8 cellular contexts compared by ENCODE assay signal in the genomic region with DNA sequence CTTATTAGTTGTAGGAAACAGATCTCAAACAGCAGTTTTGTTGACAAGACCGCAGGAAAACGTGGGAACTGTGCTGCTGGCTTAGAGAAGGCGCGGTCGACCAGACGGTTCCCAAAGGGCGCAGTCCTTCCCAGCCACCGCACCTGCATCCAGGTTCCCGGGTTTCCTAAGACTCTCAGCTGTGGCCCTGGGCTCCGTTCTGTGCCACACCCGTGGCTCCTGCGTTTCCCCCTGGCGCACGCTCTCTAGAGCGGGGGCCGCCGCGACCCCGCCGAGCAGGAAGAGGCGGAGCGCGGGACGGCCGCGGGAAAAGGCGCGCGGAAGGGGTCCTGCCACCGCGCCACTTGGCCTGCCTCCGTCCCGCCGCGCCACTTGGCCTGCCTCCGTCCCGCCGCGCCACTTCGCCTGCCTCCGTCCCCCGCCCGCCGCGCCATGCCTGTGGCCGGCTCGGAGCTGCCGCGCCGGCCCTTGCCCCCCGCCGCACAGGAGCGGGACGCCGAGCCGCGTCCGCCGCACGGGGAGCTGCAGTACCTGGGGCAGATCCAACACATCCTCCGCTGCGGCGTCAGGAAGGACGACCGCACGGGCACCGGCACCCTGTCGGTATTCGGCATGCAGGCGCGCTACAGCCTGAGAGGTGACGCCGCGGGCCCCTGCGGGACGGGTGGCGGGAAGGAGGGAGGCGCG. TPM values are rescaled to one million over a fixed set of nuclear protein-coding genes. Genes with fewer than 3 reads are reported as not detected.
DNase-seq lines count a peak whose midpoint lies in the region; ATAC-seq, FAIRE-seq and TF ChIP-seq lines count a peak whose summit lies in the region.

A gene (plus strand): TSS at position 343 of the 687 bp plus-strand sequence. CDS start 90 bp downstream, at position 433.

- POLR2A ChIA-PET in activated CD4-positive, alpha-beta T cell treated with anti-CD3 and anti-CD28 coated beads, Interleukin-2, amount 10 ng/mL, durations not matched to agents 7 days and 5 days (lab: Charles Lee) = interaction anchor here (0.6 kb wide), 1 partner anchor 141 kb away, joined by 3 read pairs; no protein-coding TSS in a partner anchor
- POLR2A ChIA-PET in endothelial cell of umbilical vein (lab: Charles Lee) = no interaction called here

- peak; percentile 72 for TF ChIP-seq POLR2A in endothelial cell of umbilical vein (IDR thresholded peaks at IDR 0.05; ENCODE audit: low read depth, low read length)

- DNase-seq in Calu3 (peak; percentile 81), NCI-H446 (lab: John Stamatoyannopoulos, UW) (peak; percentile 49 to 77), endothelial cell of umbilical vein (ENCODE audit: low read depth, low spot score) (peak; percentile 58), thoracic aorta (ENCODE audit: low spot score) (no peak)
- DNase-seq in activated CD4-positive, alpha-beta T cell treated with anti-CD3 and anti-CD28 coated beads, Interleukin-2, amount 10 ng/mL, durations not matched to agents 7 days and 5 days = peak; percentile 58

- peak within 1 kb of the TSS; percentile 73 for H3K9ac ChIP-seq in endothelial cell of umbilical vein (replicated peaks; ENCODE audit: extremely low read depth, insufficient read depth, low read length)
- H3K9ac ChIP-seq in mucosa of stomach (ENCODE audit: low read length) = peak within 1 kb of the TSS; percentile 61

- H3K4me1 ChIP-seq in endothelial cell of umbilical vein (ENCODE audit: control insufficient read depth, extremely low read depth, insufficient read depth, low read length) (peaks cover 10% of the 10 kb centered on the region), mucosa of stomach (ENCODE audit: control insufficient read depth, insufficient read depth, low read length) (peaks cover 4% of the 10 kb centered on the region), thoracic aorta (ENCODE audit: control insufficient read depth in 1 of 2, low read depth in 2 of 2) (peaks cover 0 to 10% of the 10 kb centered on the region in 2 donors)

- no peaks in the 10 kb centered on the region for H3K27me3 Mint-ChIP-seq in Calu3 (ENCODE audit: unreplicated experiment)
- no peaks in the 10 kb centered on the region for H3K27me3 Mint-ChIP-seq in activated CD4-positive, alpha-beta T cell treated with anti-CD3 and anti-CD28 coated beads, Interleukin-2, amount 10 ng/mL, durations not matched to agents 7 days and 5 days

- H3K27ac ChIP-seq in endothelial cell of umbilical vein (ENCODE audit: insufficient read depth, low read depth, low read length) = peak within 1 kb of the TSS; percentile 46
- peak within 1 kb of the TSS in 1 of 2 donors; percentile 15 for H3K27ac ChIP-seq in thoracic aorta

- H3K27me3 ChIP-seq in endothelial cell of umbilical vein (ENCODE audit: control insufficient read depth in 2 of 2, insufficient read depth in 2 of 2, low read length in 2 of 2) (no peaks in the 10 kb centered on the region), mucosa of stomach (ENCODE audit: control insufficient read depth, insufficient read depth, low read length) (no peaks in the 10 kb centered on the region), thoracic aorta (replicated peaks; ENCODE audit: insufficient read depth) (no peaks in the 10 kb centered on the region)

- H3K36me3 Mint-ChIP-seq in Calu3 (ENCODE audit: insufficient read depth, unreplicated experiment) = peaks cover 42% of the 10 kb centered on the region
- peaks cover 46% of the 10 kb centered on the region for H3K36me3 Mint-ChIP-seq in activated CD4-positive, alpha-beta T cell treated with anti-CD3 and anti-CD28 coated beads, Interleukin-2, amount 10 ng/mL, durations not matched to agents 7 days and 5 days (ENCODE audit: low read depth)

- no peaks in the 10 kb centered on the region for H3K9me1 ChIP-seq in endothelial cell of umbilical vein (replicated peaks; ENCODE audit: control insufficient read depth, extremely low read depth, insufficient read depth, low read length)

- dilution Hi-C loops in endothelial cell of umbilical vein (cut with MboI; ENCODE audit: extremely low pct_ligation_motif_present, low sequenced_read_pairs) = no loop called here

- peak; percentile 54 for FAIRE-seq in endothelial cell of umbilical vein (lab: Jason Lieb, UNC)

- intact Hi-C loops in Calu3 (cut with micrococcal nuclease; ENCODE audit: unreplicated experiment) = no loop called here
- intact Hi-C loops in endothelial cell of umbilical vein (cut with micrococcal nuclease) = loop anchor here (1.0 to 10.0 kb wide), 2 partner anchors 33 to 177 kb away; no protein-coding TSS in a partner anchor

- ATAC-seq in GM19438 (IDR thresholded peaks at IDR 0.05; ENCODE audit: low read depth, unreplicated experiment) (peak; percentile 50), HG03469 (IDR thresholded peaks at IDR 0.05; ENCODE audit: unreplicated experiment) (peak; percentile 37), thoracic aorta (ENCODE audit: insufficient number of reproducible peaks, low FRiP score, low read depth) (no peak)

- H3K79me2 ChIP-seq in endothelial cell of umbilical vein (ENCODE audit: control insufficient read depth, insufficient read depth, low read length) = peaks cover 39% of the 10 kb centered on the region

- CTCF ChIA-PET in Calu3 (lab: Charles Lee) = interaction anchor here (1.1 to 1.6 kb wide), 4 partner anchors 16 to 173 kb away, joined by 3 to 5 read pairs (median 4); a partner anchor contains a TSS
- CTCF ChIA-PET in activated CD4-positive, alpha-beta T cell treated with anti-CD3 and anti-CD28 coated beads, Interleukin-2, amount 10 ng/mL, durations not matched to agents 7 days and 5 days (lab: Charles Lee) = interaction anchor here (1.0 to 2.6 kb wide), 11 partner anchors 8 to 184 kb away, joined by 3 to 10 read pairs (median 5); a partner anchor contains a TSS
- CTCF ChIA-PET in endothelial cell of umbilical vein (lab: Charles Lee) = interaction anchor here (1.0 to 2.8 kb wide), 10 partner anchors 13 to 390 kb away, joined by 3 to 16 read pairs (median 6); a partner anchor contains a TSS

- H3K4me3 Mint-ChIP-seq in Calu3 (ENCODE audit: low read depth, unreplicated experiment) = peak within 1 kb of the TSS; percentile 78
- H3K4me3 Mint-ChIP-seq in activated CD4-positive, alpha-beta T cell treated with anti-CD3 and anti-CD28 coated beads, Interleukin-2, amount 10 ng/mL, durations not matched to agents 7 days and 5 days = peak within 1 kb of the TSS; percentile 97

- no peak for TF ChIP-seq CTCF in Calu3 (IDR thresholded peaks at IDR 0.05; ENCODE audit: unreplicated experiment)
- no peak for TF ChIP-seq CTCF in endothelial cell of umbilical vein (IDR thresholded peaks at IDR 0.05; ENCODE audit: extremely low read depth in 1 of 2, insufficient read depth in 1 of 2, low read depth in 1 of 2, low read length in 2 of 2)
- TF ChIP-seq CTCF in thoracic aorta (IDR thresholded peaks at IDR 0.05) = no peak

- H2AFZ ChIP-seq in endothelial cell of umbilical vein (ENCODE audit: low read depth, low read length) = peak within 1 kb of the TSS; percentile 88

- H3K9me3 ChIP-seq in endothelial cell of umbilical vein (replicated peaks; ENCODE audit: control insufficient read depth, insufficient read depth, low read length) = no peaks in the 10 kb centered on the region
- no peaks in the 10 kb centered on the region for H3K9me3 ChIP-seq in mucosa of stomach (ENCODE audit: control insufficient read depth, low read length)
- H3K9me3 ChIP-seq in thoracic aorta = no peaks in the 10 kb centered on the region

- H3K4me2 ChIP-seq in endothelial cell of umbilical vein (ENCODE audit: insufficient read depth, low read length) = peak within 1 kb of the TSS; percentile 89

- peak within 1 kb of the TSS; percentile 69 for H3K27ac Mint-ChIP-seq in Calu3 (ENCODE audit: unreplicated experiment)
- H3K27ac Mint-ChIP-seq in activated CD4-positive, alpha-beta T cell treated with anti-CD3 and anti-CD28 coated beads, Interleukin-2, amount 10 ng/mL, durations not matched to agents 7 days and 5 days = peak within 1 kb of the TSS; percentile 95

- H3K9me3 Mint-ChIP-seq in Calu3 (ENCODE audit: low read depth, unreplicated experiment) = peaks cover 3% of the 10 kb centered on the region
- H3K9me3 Mint-ChIP-seq in activated CD4-positive, alpha-beta T cell treated with anti-CD3 and anti-CD28 coated beads, Interleukin-2, amount 10 ng/mL, durations not matched to agents 7 days and 5 days = peaks cover 9% of the 10 kb centered on the region

- peaks cover 0 to 13% of the 10 kb centered on the region in 2 experiments for H3K36me3 ChIP-seq in endothelial cell of umbilical vein (ENCODE audit: control insufficient read depth in 2 of 2, extremely low read depth in 1 of 2, insufficient read depth in 2 of 2, low read length in 2 of 2)
- H3K36me3 ChIP-seq in mucosa of stomach (ENCODE audit: control insufficient read depth, insufficient read depth, low read length) = no peaks in the 10 kb centered on the region
- H3K36me3 ChIP-seq in thoracic aorta = no peaks in the 10 kb centered on the region

- peaks cover 9% of the 10 kb centered on the region for H3K4me1 Mint-ChIP-seq in Calu3 (ENCODE audit: low read depth, unreplicated experiment)
- peaks cover 53% of the 10 kb centered on the region for H3K4me1 Mint-ChIP-seq in activated CD4-positive, alpha-beta T cell treated with anti-CD3 and anti-CD28 coated beads, Interleukin-2, amount 10 ng/mL, durations not matched to agents 7 days and 5 days

- BruUV-seq in Calu3 (replicated peaks; lab: Mats Ljungman, UMichigan) (no TSS peak), endothelial cell of umbilical vein (replicated peaks; lab: Mats Ljungman, UMichigan) (no TSS peak)

- no peaks in the 10 kb centered on the region for H4K20me1 ChIP-seq in endothelial cell of umbilical vein (replicated peaks; ENCODE audit: control insufficient read depth, extremely low read depth, insufficient read depth, low read length)

- H3K4me3 ChIP-seq in endothelial cell of umbilical vein (replicated peaks in 1 of 3; ENCODE audit: insufficient read depth in 1 of 3, low read depth in 1 of 3, low read length in 3 of 3) (peak within 1 kb of the TSS; percentile 70 to 88 (median 82)), mucosa of stomach (ENCODE audit: low read length) (peak within 1 kb of the TSS; percentile 60), thoracic aorta (peak within 1 kb of the TSS; percentile 90)

TF ChIP-seq in endothelial cell of umbilical vein, 7 proteins besides CTCF, POLR2A, EP300 and RAD21 (continues in another document):
- TF ChIP-seq GATA2 (IDR thresholded peaks at IDR 0.05; ENCODE audit: insufficient read depth, insufficient read length, low read depth, low read length) = no peak
- TF ChIP-seq MYC (IDR thresholded peaks at IDR 0.05; ENCODE audit: low read depth, low read length) = no peak

RNA-seq across cellular contexts. Expression of the gene that starts here (rescaled TPM):
- total RNA-seq in Calu3 (2022) = 71.8 and 84.1 TPM in 2 replicates
- total RNA-seq in activated CD4-positive, alpha-beta T cell treated with anti-CD3 and anti-CD28 coated beads, Interleukin-2, amount 10 ng/mL, durations not matched to agents 7 days and 5 days = 100 to 1,000 TPM; 421 to 478 TPM
- 189 and 200 TPM in 2 replicates for total RNA-seq in endothelial cell of umbilical vein
- 136 TPM in 2 replicates for polyA plus RNA-seq in endothelial cell of umbilical vein
- 152 and 196 TPM in 2 replicates for polyA plus RNA-seq in endothelial cell of umbilical vein (2011; cell fraction: cytosol; rRNA removed)
- 70.6 and 90.8 TPM in 2 replicates for polyA plus RNA-seq in endothelial cell of umbilical vein (2011; cell fraction: nucleus; rRNA removed)
- polyA plus RNA-seq in endothelial cell of umbilical vein (2012) = 93.2 and 200 TPM in 2 replicates
- polyA minus RNA-seq in endothelial cell of umbilical vein = 270 and 272 TPM in 2 replicates
- polyA minus RNA-seq in endothelial cell of umbilical vein (2011; cell fraction: cytosol; rRNA and poly(A)+ RNA removed) = 197 TPM
- polyA minus RNA-seq in endothelial cell of umbilical vein (2011; cell fraction: nucleus; rRNA and poly(A)+ RNA removed) = 28.7 and 38.8 TPM in 2 replicates
- total RNA-seq in thoracic aorta = 1 to 10 TPM; 1.2 to 8.2 TPM
